Comparison of ENCODE assay signal across 17 cellular contexts in genomic region chr17:65139045-65139764, GRCh38. TPM values are rescaled to one million over a fixed set of nuclear protein-coding genes. Genes with fewer than 3 reads are reported as not detected.
DNase-seq lines count a peak whose midpoint lies in the region; ATAC-seq and TF ChIP-seq lines count a peak whose summit lies in the region.
"Had no signal": no experiment of that assay in that cellular context is flagged by ENCODE, and none has a peak within 500 bp of the region (broad histone marks: within the 10 kb centered on the region; RNA-seq: fewer than 3 reads in every experiment).

No MANE protein-coding gene starts in this region.

- no peak overlapping the region for H3K4me3 ChIP-seq in OCI-LY3 (ENCODE audit: low read length)
- H3K4me3 ChIP-seq: lower lobe of right lung, SJCRH30 had no signal

- no peaks in the 10 kb centered on the region; the same call in 1 of the 2 replicates for H3K27me3 ChIP-seq in OCI-LY3 (ENCODE audit: low read depth, low read length)

- no peak for ATAC-seq in sciatic nerve
- ATAC-seq: gastroesophageal sphincter, lower lobe of right lung had no signal

- H3K4me1 ChIP-seq in OCI-LY3 (ENCODE audit: low read length): peaks cover 46% of the 10 kb centered on the region
- H3K4me1 ChIP-seq: SJCRH30 had no signal

- H3K9me3 ChIP-seq in OCI-LY3 (ENCODE audit: insufficient read depth, low read length): no peaks in the 10 kb centered on the region
- H3K9me3 ChIP-seq: gastroesophageal sphincter, lower lobe of right lung, SJCRH30 had no signal

- no peak overlapping the region for H3K27ac ChIP-seq in OCI-LY3 (ENCODE audit: low read length)
- H3K27ac ChIP-seq: gastroesophageal sphincter, KMS-11, lower lobe of right lung, SJCRH30 had no signal

- H3K27me3 Mint-ChIP-seq in activated naive CD8-positive, alpha-beta T cell: peaks cover 12% of the 10 kb centered on the region
- H3K27me3 Mint-ChIP-seq in activated naive CD8-positive, alpha-beta T cell treated with anti-CD3 and anti-CD28 coated beads for 36 hours: peaks cover 23% of the 10 kb centered on the region
- peaks cover 2 to 11% (median 4%) of the 10 kb centered on the region in 3 donors for H3K27me3 Mint-ChIP-seq in immature natural killer cell (ENCODE audit: low read depth in 3 of 3)

- peaks cover 22% of the 10 kb centered on the region for H3K4me1 Mint-ChIP-seq in activated naive CD8-positive, alpha-beta T cell (ENCODE audit: low read depth)
- peaks cover 7% of the 10 kb centered on the region for H3K4me1 Mint-ChIP-seq in activated naive CD8-positive, alpha-beta T cell treated with anti-CD3 and anti-CD28 coated beads for 36 hours
- peaks cover 44 to 62% of the 10 kb centered on the region in 2 donors for H3K4me1 Mint-ChIP-seq in immature natural killer cell

- H4K20me1 ChIP-seq in OCI-LY3 (ENCODE audit: insufficient read depth, low read length): no peaks in the 10 kb centered on the region

- H3K9ac ChIP-seq in OCI-LY3 (ENCODE audit: low read length): no peak overlapping the region
- H3K9ac ChIP-seq: KMS-11 had no signal

- no peak overlapping the region for H2AFZ ChIP-seq in OCI-LY3 (ENCODE audit: low read depth, low read length)

- H3K4me3 Mint-ChIP-seq in activated naive CD8-positive, alpha-beta T cell: peak overlapping the region; percentile 9
- H3K4me3 Mint-ChIP-seq in activated naive CD8-positive, alpha-beta T cell treated with anti-CD3 and anti-CD28 coated beads for 36 hours: no peak overlapping the region
- H3K4me3 Mint-ChIP-seq in immature natural killer cell: peak overlapping the region; percentile 58 to 96 (median 63)
- H3K4me3 Mint-ChIP-seq: dendritic cell treated with granulocyte-macrophage colony-stimulating factor and Interleukin-4, amounts not matched to agents 40 ng/mL and 50 ng/mL, for 4 days had no signal

- H3K36me3 ChIP-seq in OCI-LY3 (replicated peaks; ENCODE audit: low read depth, low read length): no peaks in the 10 kb centered on the region
- H3K36me3 ChIP-seq: gastroesophageal sphincter, lower lobe of right lung, SJCRH30 had no signal

- peak overlapping the region; percentile 93 for H3K4me2 ChIP-seq in OCI-LY3 (ENCODE audit: low read length)
- H3K4me2 ChIP-seq: KMS-11 had no signal

- intact Hi-C loops in sciatic nerve (cut with DNase I): no loop called here

- no peaks in the 10 kb centered on the region for H3K9me3 Mint-ChIP-seq in activated naive CD8-positive, alpha-beta T cell (ENCODE audit: low read depth)
- H3K9me3 Mint-ChIP-seq in activated naive CD8-positive, alpha-beta T cell treated with anti-CD3 and anti-CD28 coated beads for 36 hours: no peaks in the 10 kb centered on the region
- H3K9me3 Mint-ChIP-seq in immature natural killer cell: no peaks in the 10 kb centered on the region
- H3K9me3 Mint-ChIP-seq: dendritic cell treated with granulocyte-macrophage colony-stimulating factor and Interleukin-4, amounts not matched to agents 40 ng/mL and 50 ng/mL, for 4 days had no signal

- H3K27ac Mint-ChIP-seq in activated naive CD8-positive, alpha-beta T cell: peak overlapping the region; percentile 30
- no peak overlapping the region for H3K27ac Mint-ChIP-seq in activated naive CD8-positive, alpha-beta T cell treated with anti-CD3 and anti-CD28 coated beads for 36 hours
- peak overlapping the region in 4 of 6 donors; percentile 11 to 63 (median 57) for H3K27ac Mint-ChIP-seq in immature natural killer cell
- H3K27ac Mint-ChIP-seq: dendritic cell treated with granulocyte-macrophage colony-stimulating factor and Interleukin-4, amounts not matched to agents 40 ng/mL and 50 ng/mL, for 4 days had no signal

- in situ Hi-C loops in KBM-7 (cut with MboI; ENCODE audit: low pct_unique_long_range_greater_than_20kb, low sequenced_read_pairs): no loop called here

- H3K36me3 Mint-ChIP-seq in activated naive CD8-positive, alpha-beta T cell: peaks cover 4% of the 10 kb centered on the region
- H3K36me3 Mint-ChIP-seq in activated naive CD8-positive, alpha-beta T cell treated with anti-CD3 and anti-CD28 coated beads for 36 hours: no peaks in the 10 kb centered on the region
- peaks cover 0 to 12% (median 7%) of the 10 kb centered on the region in 3 donors for H3K36me3 Mint-ChIP-seq in immature natural killer cell

- no peaks in the 10 kb centered on the region for H3K79me2 ChIP-seq in OCI-LY3 (ENCODE audit: low read length)

- no peak for TF ChIP-seq CTCF in OCI-LY3 (IDR thresholded peaks at IDR 0.05; ENCODE audit: low read depth, low read length)

- DNase-seq in activated naive CD8-positive, alpha-beta T cell treated with anti-CD3 and anti-CD28 coated beads for 36 hours: no peak
- DNase-seq in immature natural killer cell (no peak), dedifferentiated amniotic fluid mesenchymal stem cell (ENCODE audit: extremely low spot score) (no peak), NCI-H446 treated with DMSO at 0.1 percent for 48 hours (lab: John Stamatoyannopoulos, UW) (no peak), sciatic nerve (ENCODE audit: low spot score) (no peak), KBM-7 (no peak)
- DNase-seq: activated CD4-positive, alpha-beta T cell treated with anti-CD3 and anti-CD28 coated beads, Interleukin-2, amount 50 U/mL, for 48 hours; activated effector memory CD4-positive, alpha-beta T cell treated with anti-CD3 and anti-CD28 coated beads, Interleukin-2, amount 50 U/mL, for 16 hours; Calu3; lower lobe of right lung; NCI-H1105 treated with DMSO at 0.1 percent for 48 hours; SJCRH30 had no signal

RNA-seq across cellular contexts. Expression of gene RGS9, which starts 2.0 kb away (rescaled TPM):
- total RNA-seq in activated naive CD8-positive, alpha-beta T cell treated with anti-CD3 and anti-CD28 coated beads for 36 hours: 1 to 10 TPM; 1.2 TPM
- polyA plus RNA-seq in immature natural killer cell: 10 to 100 TPM; 16.9 to 30.3 (median 17.5) TPM
- total RNA-seq in sciatic nerve: 21.0 TPM
